ENCODE assay signal across 25 cellular contexts in genomic region chr14:73323889-73324535, GRCh38.
A peak's percentile ranks its signal among the peaks of the same experiment; 100 is the strongest.
DNase-seq lines count a peak whose midpoint lies in the region; ATAC-seq and TF ChIP-seq lines count a peak whose summit lies in the region.
"Had no signal": no experiment of that assay in that cellular context is flagged by ENCODE, and none has a peak within 500 bp of the region (broad histone marks: within the 10 kb centered on the region; RNA-seq: fewer than 3 reads in every experiment).

No MANE protein-coding gene starts in this region.

- no peaks in the 10 kb centered on the region for H3K9me3 ChIP-seq in T-helper 17 cell (ENCODE audit: control insufficient read depth, low read length, poor library complexity, severe bottlenecking)
- H3K9me3 ChIP-seq: BE2C, body of pancreas, lower lobe of right lung, neutrophil, right lobe of liver had no signal

- DNase-seq in activated naive CD8-positive, alpha-beta T cell treated with anti-CD3 and anti-CD28 coated beads, Interleukin-2, amount 50 U/mL, for 24 hours = no peak
- DNase-seq in T-helper 17 cell (no peak), fibroblast of villous mesenchyme (ENCODE audit: low read depth) (peak; percentile 6), progenitor cell of endocrine pancreas (ENCODE audit: low spot score, unreplicated experiment) (no peak), NCI-H187 treated with DMSO at 0.1 percent for 48 hours (lab: John Stamatoyannopoulos, UW) (no peak)
- DNase-seq in activated CD4-positive, alpha-beta T cell treated with anti-CD3 and anti-CD28 coated beads, Interleukin-2, amount 50 U/mL, for 48 hours = no peak
- DNase-seq: activated B cell treated with CpG ODN at 0.5 μM for 24 hours; activated CD4-positive, alpha-beta memory T cell treated with anti-CD3 and anti-CD28 coated beads for 36 hours; activated effector memory CD4-positive, alpha-beta T cell treated with Interleukin-2 at 50 U/mL for 16 hours; BE2C; body of pancreas; DMS79 treated with DMSO at 0.1 percent for 48 hours; GM23248; HFFc6; Kasumi-1; lower lobe of right lung; NCI-H2171 treated with DMSO at 0.1 percent for 48 hours; NCI-H510A treated with DMSO at 0.1 percent for 48 hours; right lobe of liver; Right ventricle myocardium superior; stimulated activated CD4-positive, alpha-beta T cell treated with anti-CD3 and anti-CD28 coated beads, Interleukin-2, amount 100 ng/mL, for 48 hours had no signal

- peaks cover 7% of the 10 kb centered on the region for H3K36me3 Mint-ChIP-seq in activated naive CD8-positive, alpha-beta T cell
- peaks cover 4% of the 10 kb centered on the region for H3K36me3 Mint-ChIP-seq in activated naive CD8-positive, alpha-beta T cell treated with anti-CD3 and anti-CD28 coated beads, Interleukin-2, amount 50 U/mL, for 24 hours (ENCODE audit: low read depth)
- no peaks in the 10 kb centered on the region for H3K36me3 Mint-ChIP-seq in T-helper 17 cell (ENCODE audit: low read depth)
- H3K36me3 Mint-ChIP-seq in progenitor cell of endocrine pancreas (ENCODE audit: insufficient read depth) = peaks cover 4% of the 10 kb centered on the region

- H3K4me1 Mint-ChIP-seq in activated naive CD8-positive, alpha-beta T cell (ENCODE audit: low read depth) = peaks cover 45% of the 10 kb centered on the region
- H3K4me1 Mint-ChIP-seq in activated naive CD8-positive, alpha-beta T cell treated with anti-CD3 and anti-CD28 coated beads, Interleukin-2, amount 50 U/mL, for 24 hours = peaks cover 31% of the 10 kb centered on the region
- H3K4me1 Mint-ChIP-seq in T-helper 17 cell (peaks cover 33% of the 10 kb centered on the region), progenitor cell of endocrine pancreas (ENCODE audit: low read depth) (peaks cover 20% of the 10 kb centered on the region)

- no peaks in the 10 kb centered on the region for H3K9me3 Mint-ChIP-seq in activated naive CD8-positive, alpha-beta T cell (ENCODE audit: low read depth)
- no peaks in the 10 kb centered on the region for H3K9me3 Mint-ChIP-seq in activated naive CD8-positive, alpha-beta T cell treated with anti-CD3 and anti-CD28 coated beads, Interleukin-2, amount 50 U/mL, for 24 hours
- H3K9me3 Mint-ChIP-seq in progenitor cell of endocrine pancreas (ENCODE audit: low read depth) = no peaks in the 10 kb centered on the region
- H3K9me3 Mint-ChIP-seq: activated B cell treated with CpG ODN at 0.5 μM for 24 hours; activated CD4-positive, alpha-beta memory T cell treated with anti-CD3 and anti-CD28 coated beads for 36 hours; HFFc6; type B pancreatic cell had no signal

- peak overlapping the region; percentile 31 for H3K4me3 Mint-ChIP-seq in activated naive CD8-positive, alpha-beta T cell
- H3K4me3 Mint-ChIP-seq in activated naive CD8-positive, alpha-beta T cell treated with anti-CD3 and anti-CD28 coated beads, Interleukin-2, amount 50 U/mL, for 24 hours = no peak overlapping the region
- peak overlapping the region; percentile 61 for H3K4me3 Mint-ChIP-seq in T-helper 17 cell
- H3K4me3 Mint-ChIP-seq in progenitor cell of endocrine pancreas (ENCODE audit: low read depth) = no peak overlapping the region
- H3K4me3 Mint-ChIP-seq: activated B cell treated with CpG ODN at 0.5 μM for 24 hours; activated CD4-positive, alpha-beta memory T cell treated with anti-CD3 and anti-CD28 coated beads for 36 hours; HFFc6; type B pancreatic cell had no signal

- no peaks in the 10 kb centered on the region for H3K27me3 Mint-ChIP-seq in activated naive CD8-positive, alpha-beta T cell
- no peaks in the 10 kb centered on the region for H3K27me3 Mint-ChIP-seq in activated naive CD8-positive, alpha-beta T cell treated with anti-CD3 and anti-CD28 coated beads, Interleukin-2, amount 50 U/mL, for 24 hours
- H3K27me3 Mint-ChIP-seq in T-helper 17 cell (no peaks in the 10 kb centered on the region), progenitor cell of endocrine pancreas (no peaks in the 10 kb centered on the region)
- H3K27me3 Mint-ChIP-seq: activated B cell treated with CpG ODN at 0.5 μM for 24 hours; activated CD4-positive, alpha-beta memory T cell treated with anti-CD3 and anti-CD28 coated beads for 36 hours; type B pancreatic cell had no signal

- no peak for ATAC-seq in activated naive CD8-positive, alpha-beta T cell treated with anti-CD3 and anti-CD28 coated beads, Interleukin-2, amount 50 U/mL, for 24 hours
- ATAC-seq in T-helper 17 cell (peak; percentile 39), GM18870 (IDR thresholded peaks at IDR 0.05; ENCODE audit: unreplicated experiment) (no peak)
- ATAC-seq: body of pancreas, right lobe of liver had no signal

- H3K27ac Mint-ChIP-seq in activated naive CD8-positive, alpha-beta T cell = peak overlapping the region; percentile 31
- no peak overlapping the region for H3K27ac Mint-ChIP-seq in activated naive CD8-positive, alpha-beta T cell treated with anti-CD3 and anti-CD28 coated beads, Interleukin-2, amount 50 U/mL, for 24 hours
- H3K27ac Mint-ChIP-seq in T-helper 17 cell = peak overlapping the region; percentile 59
- H3K27ac Mint-ChIP-seq in progenitor cell of endocrine pancreas = peak overlapping the region; percentile 4
- H3K27ac Mint-ChIP-seq: activated B cell treated with CpG ODN at 0.5 μM for 24 hours; activated CD4-positive, alpha-beta memory T cell treated with anti-CD3 and anti-CD28 coated beads for 36 hours; HFFc6; type B pancreatic cell had no signal

- TF ChIP-seq CTCF in fibroblast of villous mesenchyme (IDR thresholded peaks at IDR 0.05; ENCODE audit: insufficient read depth, low read depth, low read length) (no peak), progenitor cell of endocrine pancreas (IDR thresholded peaks at IDR 0.05; ENCODE audit: unreplicated experiment) (no peak)

- H3K4me3 ChIP-seq in fibroblast of villous mesenchyme (ENCODE audit: low read depth, low read length) = no peak overlapping the region
- H3K4me3 ChIP-seq: body of pancreas, GM23248, lower lobe of right lung, right lobe of liver had no signal

Comparison
In these comparisons a context has a peak if more than half of its experiments do, and no peak if none do; other contexts are left out.
1. H3K4me3 Mint-ChIP-seq: peak in activated naive CD8-positive, alpha-beta T cell (single experiment) and T-helper 17 cell (single experiment); none in activated naive CD8-positive, alpha-beta T cell treated with anti-CD3 and anti-CD28 coated beads, Interleukin-2, amount 50 U/mL, for 24 hours (single experiment) and progenitor cell of endocrine pancreas (single experiment).